In genomic region chr18:90396-91193, GRCh38 we compare ENCODE assay signal across 10 cellular contexts. TPM values are rescaled to one million over a fixed set of nuclear protein-coding genes. Genes with fewer than 3 reads are reported as not detected.
"Had no signal": no experiment of that assay in that cellular context is flagged by ENCODE, and none has a peak within 500 bp of the region (broad histone marks: within the 10 kb centered on the region; RNA-seq: fewer than 3 reads in every experiment).

No MANE protein-coding gene starts in this region.

RNA-seq across cellular contexts. Expression of gene TUBB8B, which starts 41.2 kb away (rescaled TPM):
- total RNA-seq: naive thymus-derived CD4-positive, alpha-beta T cell; natural killer cell; omental fat pad; pulmonary artery endothelial cell; right atrium auricular region; sciatic nerve; smooth muscle cell; suprapubic skin; transverse colon had no signal
- polyA plus RNA-seq: naive thymus-derived CD4-positive, alpha-beta T cell; neural cell had no signal
